Comparison of ENCODE assay signal across 8 cellular contexts in genomic region chr2:65170541-65171477, GRCh38. TPM values are rescaled to one million over a fixed set of nuclear protein-coding genes. Genes with fewer than 3 reads are reported as not detected.
DNase-seq lines count a peak whose midpoint lies in the region; ATAC-seq, FAIRE-seq and TF ChIP-seq lines count a peak whose summit lies in the region.
"Not testable (repeated sequence)": the region's sequence is repeated elsewhere in the genome, so short reads cannot be mapped to it uniquely, and the experiment has no call there.

No MANE protein-coding gene starts in this region.

- peak overlapping the region; percentile 28 to 29 for H3K9ac ChIP-seq in duodenal mucosa (ENCODE audit: low read depth in 1 of 2, low read length in 2 of 2)
- H3K9ac ChIP-seq in kidney (ENCODE audit: low read length in 2 of 2) = peak overlapping the region in 1 of 2 donors; percentile 20
- H3K9ac ChIP-seq in HepG2 (ENCODE audit: insufficient read depth, low read depth, low read length) = not testable (repeated sequence)
- H3K9ac ChIP-seq in mucosa of stomach (ENCODE audit: low read length) = peak overlapping the region; percentile 12

- not testable (repeated sequence) for H4K20me1 ChIP-seq in HepG2 (ENCODE audit: insufficient read depth, low read length)

- CTCF ChIA-PET in A549 (lab: Yijun Ruan, JAX) = interaction anchor here (0.6 to 3.4 kb wide), 18 partner anchors 8 to 532 kb away, joined by 3 to 15 read pairs (median 4); partner anchors contain the start of gene CEP68
- CTCF ChIA-PET in HepG2 (lab: Yijun Ruan, JAX; ENCODE audit: low intra/inter-chr PET ratio, low total read pairs) = not testable (repeated sequence)

- WGBS in A549 (ENCODE audit: missing lambda C conversion rate) = 70% methylated on average over 14 of the region's 14 CpGs
- WGBS in HepG2 (ENCODE audit: low lambda C conversion rate) = 47% methylated on average over 14 of the region's 14 CpGs

- H3K36me3 ChIP-seq in Peyer's patch; duodenal mucosa (ENCODE audit: control insufficient read depth in 1 of 2, insufficient read depth in 2 of 2, low read length in 2 of 2); kidney (ENCODE audit: control insufficient read depth in 1 of 2, insufficient read depth in 2 of 2, low read length in 2 of 2); HepG2 (replicated peaks in 1 of 2; ENCODE audit: control insufficient read depth in 1 of 2, insufficient read depth in 2 of 2, low read length in 2 of 2); mucosa of stomach (ENCODE audit: control insufficient read depth, insufficient read depth, low read length): not testable (repeated sequence)

- not testable (repeated sequence) for TF ChIP-seq RAD21 in A549 (conservative IDR thresholded peaks at IDR 0.05 in 1 of 2, IDR thresholded peaks at IDR 0.05 in 1 of 2); HepG2 (CRISPR knock-in tag; IDR thresholded peaks at IDR 0.05)

- peak in 1 of 2 experiments; percentile 43 for DNase-seq in A549 (ENCODE audit: low read depth in 1 of 2, low spot score in 1 of 2)
- peak; percentile 8 for DNase-seq in HK-2 (ENCODE audit: unreplicated experiment)
- DNase-seq in Peyer's patch, kidney: not testable (repeated sequence)
- peak; percentile 81 for DNase-seq in HepG2 (ENCODE audit: low spot score)
- DNase-seq in renal cortical epithelial cell (ENCODE audit: low read depth) = peak; percentile 98

- peak overlapping the region; percentile 3 to 43; a peak in 4 of 6 replicates for H3K27ac ChIP-seq in A549
- peak overlapping the region in 3 of 4 donors; percentile 38 to 85 (median 71) for H3K27ac ChIP-seq in Peyer's patch
- peak overlapping the region; percentile 38 for H3K27ac ChIP-seq in duodenal mucosa (ENCODE audit: low read depth, low read length)
- peak overlapping the region; percentile 16 to 59 for H3K27ac ChIP-seq in kidney (ENCODE audit: low read depth in 2 of 2, low read length in 2 of 2)
- H3K27ac ChIP-seq in HepG2 (ENCODE audit: extremely low read length, insufficient read depth, low read length) = peak overlapping the region; percentile 10

- not testable (repeated sequence) for H3K4me3 ChIP-seq in A549; mucosa of stomach (ENCODE audit: low read length)
- H3K4me3 ChIP-seq in Peyer's patch (peak overlapping the region in 1 of 4 donors; percentile 16), duodenal mucosa (ENCODE audit: low read depth in 1 of 2, low read length in 2 of 2) (peak overlapping the region; percentile 4 to 9), kidney (ENCODE audit: low read length in 2 of 2) (peak overlapping the region in 1 of 2 donors; percentile 30), HepG2 (replicated peaks in 1 of 3; ENCODE audit: insufficient read depth in 1 of 3, low read depth in 2 of 3, low read length in 3 of 3) (peak overlapping the region in 2 of 3 experiments; percentile 20 to 32; a peak in 3 of 6 replicates)

- peak; percentile 52 to 64; a peak in 5 of 6 replicates for ATAC-seq in A549
- ATAC-seq in HepG2 = peak; percentile 83

- intact Hi-C loops in kidney (cut with DNase I) = not testable (repeated sequence)
- intact Hi-C loops in HepG2 (cut with micrococcal nuclease; ENCODE audit: unreplicated experiment) = loop anchor here (2.0 to 5.0 kb wide), 3 partner anchors 16 to 56 kb away; partner anchors contain the start of genes ACTR2 and RAB1A

- TF ChIP-seq CTCF in A549 (IDR thresholded peaks at IDR 0.05); Peyer's patch (IDR thresholded peaks at IDR 0.05); kidney (IDR thresholded peaks at IDR 0.05; ENCODE audit: borderline replicate concordance, extremely low read depth, insufficient read depth); HepG2 (CRISPR knock-in tag; IDR thresholded peaks at IDR 0.05): not testable (repeated sequence)

- in situ Hi-C loops in HepG2 (cut with HindIII; ENCODE audit: extremely low pct_ligation_motif_present, low pct_unique_long_range_greater_than_20kb) = not testable (repeated sequence)

- not testable (repeated sequence) for H3K79me2 ChIP-seq in HepG2 (ENCODE audit: insufficient read depth, low read length)

- POLR2A ChIA-PET in A549 (lab: Yijun Ruan, JAX) = interaction anchor here (0.6 kb wide), 1 partner anchor 41 kb away, joined by 4 read pairs; the partner anchor contains the start of gene RAB1A
- POLR2A ChIA-PET in HepG2 (lab: Yijun Ruan, JAX) = interaction anchor here (0.7 to 1.0 kb wide), 3 partner anchors 15 to 57 kb away, joined by 3 to 4 read pairs (median 4); partner anchors contain the start of gene ACTR2

- TF ChIP-seq EP300 in A549 (IDR thresholded peaks at IDR 0.05); HepG2 (CRISPR knock-in tag; IDR thresholded peaks at IDR 0.05; ENCODE audit: borderline replicate concordance): not testable (repeated sequence)
- TF ChIP-seq EP300 in HepG2 (IDR thresholded peaks at IDR 0.05; ENCODE audit: low read depth in 2 of 2, low read length in 2 of 2) = 0 out of 4 replicates have a peak, but pooled peaks of 1 of the 2 experiments have one; percentile 6

- FAIRE-seq in A549 (lab: Jason Lieb, UNC) = not testable (repeated sequence)
- FAIRE-seq in kidney (lab: Jason Lieb, UNC) = peak; percentile 73
- FAIRE-seq in HepG2 (lab: Jason Lieb, UNC) = peak; percentile 85

- H3K27me3 ChIP-seq in Peyer's patch; duodenal mucosa (ENCODE audit: control insufficient read depth in 1 of 2, insufficient read depth in 2 of 2, low read length in 2 of 2); HepG2 (ENCODE audit: control insufficient read depth in 1 of 2, insufficient read depth in 2 of 2, low read length in 2 of 2); mucosa of stomach (ENCODE audit: control insufficient read depth, insufficient read depth, low read length): not testable (repeated sequence)

- BruUV-seq in HepG2 (replicated peaks; lab: Mats Ljungman, UMichigan) = not testable (repeated sequence)

- not testable (repeated sequence) for H2AFZ ChIP-seq in HepG2 (ENCODE audit: low read length)

- peaks cover 15% of the 10 kb centered on the region; the same call in 2 of the 3 replicates for H3K4me1 ChIP-seq in A549
- H3K4me1 ChIP-seq in Peyer's patch; duodenal mucosa (ENCODE audit: control insufficient read depth in 1 of 2, insufficient read depth in 2 of 2, low read length in 2 of 2); kidney (ENCODE audit: control insufficient read depth in 1 of 2, insufficient read depth in 1 of 2, low read depth in 1 of 2, low read length in 2 of 2): not testable (repeated sequence)
- H3K4me1 ChIP-seq in HepG2 (ENCODE audit: insufficient read depth, low read length) = peaks cover 59% of the 10 kb centered on the region
- H3K4me1 ChIP-seq in mucosa of stomach (ENCODE audit: control insufficient read depth, insufficient read depth, low read length) = peaks cover 11% of the 10 kb centered on the region

- peak overlapping the region; percentile 18 for H3K4me2 ChIP-seq in A549
- H3K4me2 ChIP-seq in HepG2 (ENCODE audit: low read depth, low read length) = peak overlapping the region; percentile 71

- not testable (repeated sequence) for H3K9me3 ChIP-seq in A549; Peyer's patch; duodenal mucosa (ENCODE audit: control insufficient read depth in 1 of 2, low read length in 2 of 2); kidney (ENCODE audit: control insufficient read depth in 1 of 2, low read length in 2 of 2); HepG2 (ENCODE audit: low read length); mucosa of stomach (ENCODE audit: control insufficient read depth, low read length)

- TF ChIP-seq POLR2A in A549 (IDR thresholded peaks at IDR 0.05; ENCODE audit: low read length); HepG2 (IDR thresholded peaks at IDR 0.05; ENCODE audit: insufficient read depth in 1 of 2, low read depth in 2 of 2, low read length in 2 of 2): not testable (repeated sequence)
- TF ChIP-seq POLR2A in Peyer's patch (IDR thresholded peaks at IDR 0.05) = peak in 1 of 2 donors; percentile 24

RNA-seq across cellular contexts. Expression of gene RAB1A, which starts 40.9 kb away (rescaled TPM):
- polyA plus RNA-seq in A549 (2011; rRNA removed) (351 and 417 TPM in 2 replicates), A549 (2017; fragmentation: RNase III; extraction: RNeasy Plus Mini Kit Qiagen cat#74134 plus additional on column Dnase treatment) (269 to 320 TPM (median 308 TPM) in 3 replicates), kidney (ENCODE audit: insufficient read depth, low read depth, low replicate concordance) (194 TPM), HepG2 (2011; rRNA removed) (174 and 226 TPM in 2 replicates)
- polyA plus RNA-seq in A549 (2012; cell fraction: cytosol; rRNA removed) = 166 and 174 TPM in 2 replicates
- polyA plus RNA-seq in A549 (2012; cell fraction: nucleus; rRNA removed) = 34.8 and 53.4 TPM in 2 replicates
- polyA minus RNA-seq in A549 (2011; rRNA and poly(A)+ RNA removed) = 60.8 and 99.9 TPM in 2 replicates
- total RNA-seq in Peyer's patch (100 to 1,000 TPM in 1 of 4 donors, 10 to 100 TPM in 3; 57.8 to 118 (median 84.7) TPM), kidney (166 TPM), HepG2 (2016; rRNA removed; fragmentation: Illumina TruSeq; extraction: Trizol) (206 and 311 TPM in 2 replicates), renal cortical epithelial cell (97.2 and 218 TPM in 2 replicates)
- total RNA-seq in HepG2 (2016; cell fraction: cytosol; rRNA removed; fragmentation: Illumina TruSeq; extraction: Trizol; ENCODE audit: low read depth) = 27.8 and 28.9 TPM in 2 replicates
- 208 and 306 TPM in 2 replicates for total RNA-seq in HepG2 (2016; cell fraction: insoluble cytoplasmic fraction; rRNA removed; fragmentation: Illumina TruSeq; extraction: Trizol)
- total RNA-seq in HepG2 (2016; cell fraction: membrane; rRNA removed; fragmentation: Illumina TruSeq; extraction: Trizol) = 98.9 and 106 TPM in 2 replicates
- 101 and 108 TPM in 2 replicates for total RNA-seq in HepG2 (2016; cell fraction: nucleus; rRNA removed; fragmentation: Illumina TruSeq; extraction: Trizol)
- polyA plus RNA-seq in HepG2 (2011; cell fraction: cytosol; rRNA removed) = 101 and 153 TPM in 2 replicates
- polyA plus RNA-seq in HepG2 (2011; cell fraction: nucleus; rRNA removed) = 26.7 and 44.5 TPM in 2 replicates
- polyA plus RNA-seq in HepG2 (2012) = 237 and 266 TPM in 2 replicates
- polyA plus RNA-seq in HepG2 (2016; cell fraction: cytosol; fragmentation: Illumina TruSeq; extraction: Trizol; ENCODE audit: low read depth) = 46.4 and 51.5 TPM in 2 replicates
- polyA plus RNA-seq in HepG2 (2016; cell fraction: insoluble cytoplasmic fraction; fragmentation: Illumina TruSeq; extraction: Trizol; ENCODE audit: low read depth) = 489 and 498 TPM in 2 replicates
- 122 and 126 TPM in 2 replicates for polyA plus RNA-seq in HepG2 (2016; cell fraction: membrane; fragmentation: Illumina TruSeq; extraction: Trizol; ENCODE audit: low read depth)
- 219 and 228 TPM in 2 replicates for polyA plus RNA-seq in HepG2 (2016; cell fraction: nucleus; fragmentation: Illumina TruSeq; extraction: Trizol; ENCODE audit: insufficient read depth, low read depth)
- 26.5 and 48.9 TPM in 2 replicates for polyA minus RNA-seq in HepG2 (2011; rRNA and poly(A)+ RNA removed; ENCODE audit: low replicate concordance)
- 83.1 and 93.6 TPM in 2 replicates for polyA minus RNA-seq in HepG2 (2011; cell fraction: cytosol; rRNA and poly(A)+ RNA removed)
- 58.2 and 71.1 TPM in 2 replicates for polyA minus RNA-seq in HepG2 (2011; cell fraction: nucleus; rRNA and poly(A)+ RNA removed)

RNA-seq across cellular contexts. Expression of gene ACTR2, which starts 56.8 kb away (rescaled TPM):
- 233 and 270 TPM in 2 replicates for polyA plus RNA-seq in A549 (2011; rRNA removed)
- 46.4 and 51.5 TPM in 2 replicates for polyA plus RNA-seq in A549 (2012; cell fraction: cytosol; rRNA removed)
- 12.9 and 21.6 TPM in 2 replicates for polyA plus RNA-seq in A549 (2012; cell fraction: nucleus; rRNA removed)
- polyA plus RNA-seq in A549 (2017; fragmentation: RNase III; extraction: RNeasy Plus Mini Kit Qiagen cat#74134 plus additional on column Dnase treatment) = 268 to 303 TPM (median 278 TPM) in 3 replicates
- 71.5 and 74.6 TPM in 2 replicates for polyA minus RNA-seq in A549 (2011; rRNA and poly(A)+ RNA removed)
- total RNA-seq in Peyer's patch = 100 to 1,000 TPM in 2 of 4 donors, 10 to 100 TPM in 2; 62.9 to 128 (median 89.5) TPM
- 230 TPM for total RNA-seq in kidney
- polyA plus RNA-seq in kidney (ENCODE audit: insufficient read depth, low read depth, low replicate concordance) = 38.5 TPM
- total RNA-seq in HepG2 (2016; rRNA removed; fragmentation: Illumina TruSeq; extraction: Trizol) = 100 and 211 TPM in 2 replicates
- total RNA-seq in HepG2 (2016; cell fraction: cytosol; rRNA removed; fragmentation: Illumina TruSeq; extraction: Trizol; ENCODE audit: low read depth) = 13.3 and 14.6 TPM in 2 replicates
- total RNA-seq in HepG2 (2016; cell fraction: insoluble cytoplasmic fraction; rRNA removed; fragmentation: Illumina TruSeq; extraction: Trizol) = 102 and 212 TPM in 2 replicates
- 43.2 and 50.9 TPM in 2 replicates for total RNA-seq in HepG2 (2016; cell fraction: membrane; rRNA removed; fragmentation: Illumina TruSeq; extraction: Trizol)
- 65.3 and 72.8 TPM in 2 replicates for total RNA-seq in HepG2 (2016; cell fraction: nucleus; rRNA removed; fragmentation: Illumina TruSeq; extraction: Trizol)
- polyA plus RNA-seq in HepG2 (2011; rRNA removed) = 47.2 and 51.2 TPM in 2 replicates
- polyA plus RNA-seq in HepG2 (2011; cell fraction: cytosol; rRNA removed) = 21.5 and 40.8 TPM in 2 replicates
- polyA plus RNA-seq in HepG2 (2011; cell fraction: nucleus; rRNA removed) = 9.5 and 18.1 TPM in 2 replicates
- polyA plus RNA-seq in HepG2 (2012) = 133 and 175 TPM in 2 replicates
- polyA plus RNA-seq in HepG2 (2016; cell fraction: cytosol; fragmentation: Illumina TruSeq; extraction: Trizol; ENCODE audit: low read depth) = 9.2 and 11.1 TPM in 2 replicates
- 284 and 307 TPM in 2 replicates for polyA plus RNA-seq in HepG2 (2016; cell fraction: insoluble cytoplasmic fraction; fragmentation: Illumina TruSeq; extraction: Trizol; ENCODE audit: low read depth)
- polyA plus RNA-seq in HepG2 (2016; cell fraction: membrane; fragmentation: Illumina TruSeq; extraction: Trizol; ENCODE audit: low read depth) = 36.0 and 43.6 TPM in 2 replicates
- polyA plus RNA-seq in HepG2 (2016; cell fraction: nucleus; fragmentation: Illumina TruSeq; extraction: Trizol; ENCODE audit: insufficient read depth, low read depth) = 111 and 115 TPM in 2 replicates
- 23.0 and 24.6 TPM in 2 replicates for polyA minus RNA-seq in HepG2 (2011; rRNA and poly(A)+ RNA removed; ENCODE audit: low replicate concordance)
- 84.2 and 88.6 TPM in 2 replicates for polyA minus RNA-seq in HepG2 (2011; cell fraction: cytosol; rRNA and poly(A)+ RNA removed)
- polyA minus RNA-seq in HepG2 (2011; cell fraction: nucleus; rRNA and poly(A)+ RNA removed) = 34.8 and 35.1 TPM in 2 replicates
- total RNA-seq in renal cortical epithelial cell = 147 and 222 TPM in 2 replicates

Comparison
In these comparisons a context has a peak if more than half of its experiments do, and no peak if none do; other contexts are left out.
1. H3K27ac ChIP-seq: peak in every context shown above with its lines; median percentile 71 in Peyer's patch; 38 in duodenal mucosa; 38 in kidney; 23 in A549; 10 in HepG2.